In genomic region chr1:27027575-27028250, GRCh38 we compare ENCODE assay signal across 11 cellular contexts. TPM values are rescaled to one million over a fixed set of nuclear protein-coding genes. Genes with fewer than 3 reads are reported as not detected.
DNase-seq lines count a peak whose midpoint lies in the region; TF ChIP-seq lines count a peak whose summit lies in the region.
"Had no signal": no experiment of that assay in that cellular context is flagged by ENCODE, and none has a peak within 500 bp of the region (broad histone marks: within the 10 kb centered on the region; RNA-seq: fewer than 3 reads in every experiment).

No MANE protein-coding gene starts in this region.

- CTCF ChIA-PET in MCF 10A (lab: Yijun Ruan, JAX) = interaction anchor here (0.7 to 1.3 kb wide), 4 partner anchors 17 to 49 kb away, joined by 3 to 5 read pairs (median 4); no protein-coding TSS in a partner anchor

- H3K4me1 ChIP-seq in breast epithelium (peaks cover 6 to 10% of the 10 kb centered on the region in 2 donors), ascending aorta (peaks cover 11 to 25% of the 10 kb centered on the region in 2 donors), mesendoderm (ENCODE audit: control insufficient read depth, low read depth, low read length) (peaks cover 7% of the 10 kb centered on the region), vagina (peaks cover 31% of the 10 kb centered on the region)

- no peaks in the 10 kb centered on the region for H3K36me3 Mint-ChIP-seq in MCF 10A (ENCODE audit: insufficient read depth, unreplicated experiment)

- H3K4ac ChIP-seq in mesendoderm (ENCODE audit: low read depth, low read length) = peak overlapping the region; percentile 19

- no peaks in the 10 kb centered on the region for H3K27me3 ChIP-seq in breast epithelium
- H3K27me3 ChIP-seq in ascending aorta = no peaks in the 10 kb centered on the region
- no peaks in the 10 kb centered on the region for H3K27me3 ChIP-seq in mesendoderm (ENCODE audit: insufficient read depth, low read length, poor library complexity)
- no peaks in the 10 kb centered on the region for H3K27me3 ChIP-seq in vagina
- H3K27me3 ChIP-seq: heart left ventricle had no signal

- no peak overlapping the region for H2BK5ac ChIP-seq in mesendoderm (ENCODE audit: low read length)

- H3K4me3 ChIP-seq in breast epithelium (peak overlapping the region in 2 of 3 donors; percentile 2 to 50), ascending aorta (no peak overlapping the region), mesendoderm (ENCODE audit: low read length) (no peak overlapping the region), vagina (no peak overlapping the region)
- H3K4me3 ChIP-seq: heart left ventricle had no signal

- H3K23ac ChIP-seq in mesendoderm (ENCODE audit: low read length) = no peak overlapping the region

- WGBS in mesendoderm (ENCODE audit: extremely low coverage, insufficient coverage, low lambda C conversion rate) = no CpG with 5 or more reads among the region's 8 CpGs

- H3K36me3 ChIP-seq in breast epithelium = no peaks in the 10 kb centered on the region
- H3K36me3 ChIP-seq in ascending aorta = no peaks in the 10 kb centered on the region
- H3K36me3 ChIP-seq in mesendoderm (ENCODE audit: control insufficient read depth, insufficient read depth, low read length) = no peaks in the 10 kb centered on the region
- H3K36me3 ChIP-seq in vagina = no peaks in the 10 kb centered on the region
- H3K36me3 ChIP-seq: heart left ventricle had no signal

- peak overlapping the region; percentile 10 for H4K5ac ChIP-seq in mesendoderm (ENCODE audit: low read length)

- no peak overlapping the region for H3K18ac ChIP-seq in mesendoderm (ENCODE audit: low read length)

- H3K9ac ChIP-seq in mesendoderm (ENCODE audit: low read length) = no peak overlapping the region

- H3K27me3 Mint-ChIP-seq in MCF 10A (ENCODE audit: insufficient read depth, unreplicated experiment) = no peaks in the 10 kb centered on the region

- TF ChIP-seq CTCF in breast epithelium (IDR thresholded peaks at IDR 0.05) = no peak
- no peak for TF ChIP-seq CTCF in MCF 10A (IDR thresholded peaks at IDR 0.05; ENCODE audit: unreplicated experiment)
- no peak for TF ChIP-seq CTCF in ascending aorta (IDR thresholded peaks at IDR 0.05)
- TF ChIP-seq CTCF in vagina (IDR thresholded peaks at IDR 0.05) = no peak

- no peaks in the 10 kb centered on the region for H3K79me1 ChIP-seq in mesendoderm (ENCODE audit: low read length)

- TF ChIP-seq POLR2A in breast epithelium (IDR thresholded peaks at IDR 0.05) (no peak), vagina (IDR thresholded peaks at IDR 0.05) (no peak)

- H3K27ac ChIP-seq in breast epithelium = peak overlapping the region; percentile 90 to 91
- peak overlapping the region; percentile 71 to 92 for H3K27ac ChIP-seq in ascending aorta
- H3K27ac ChIP-seq in mesendoderm (ENCODE audit: low read depth, low read length) = no peak overlapping the region
- H3K27ac ChIP-seq in vagina = peak overlapping the region; percentile 82

- H2BK15ac ChIP-seq in mesendoderm (replicated peaks; ENCODE audit: low read depth) = no peak overlapping the region

- intact Hi-C loops in breast epithelium (cut with DNase I; ENCODE audit: low total_unique reads) (no loop called here), MCF 10A (cut with micrococcal nuclease) (no loop called here), ascending aorta (cut with DNase I) (loop anchor here (1.0 kb wide), 2 partner anchors 14 to 28 kb away; no protein-coding TSS in a partner anchor), vagina (cut with DNase I) (no loop called here)

- DNase-seq in breast epithelium (ENCODE audit: low spot score in 2 of 2) (peak in 1 of 2 donors; percentile 34), MCF 10A (ENCODE audit: unreplicated experiment) (no peak), ascending aorta (ENCODE audit: low spot score in 2 of 2) (no peak), mesendoderm (no peak), vagina (ENCODE audit: extremely low spot score in 2 of 2) (no peak), iPS-NIHi11 (ENCODE audit: low spot score) (no peak), GOT3 (lab: John Stamatoyannopoulos, UW) (no peak)
- no peak for DNase-seq in central memory CD4-positive, alpha-beta T cell
- DNase-seq: ACHN, T-helper 2 cell had no signal

- H4K8ac ChIP-seq in mesendoderm (ENCODE audit: low read depth, low read length) = no peak overlapping the region

- H3K4me3 Mint-ChIP-seq in MCF 10A (ENCODE audit: unreplicated experiment) = no peak overlapping the region

- no peak overlapping the region for H3K27ac Mint-ChIP-seq in MCF 10A (ENCODE audit: low read depth, unreplicated experiment)

- no peaks in the 10 kb centered on the region for H3K9me3 Mint-ChIP-seq in MCF 10A (ENCODE audit: unreplicated experiment)

- H3K4me1 Mint-ChIP-seq in MCF 10A (ENCODE audit: insufficient read depth, unreplicated experiment) = peaks cover 15% of the 10 kb centered on the region

- H3K79me2 ChIP-seq in mesendoderm (ENCODE audit: control insufficient read depth, insufficient read depth, low read length) = no peaks in the 10 kb centered on the region

- no peaks in the 10 kb centered on the region for H3K9me3 ChIP-seq in breast epithelium
- no peaks in the 10 kb centered on the region for H3K9me3 ChIP-seq in ascending aorta
- H3K9me3 ChIP-seq in vagina = no peaks in the 10 kb centered on the region
- H3K9me3 ChIP-seq: heart left ventricle had no signal

- no peak overlapping the region for H2BK120ac ChIP-seq in mesendoderm (ENCODE audit: low read depth, low read length)

- no peak overlapping the region for H3K4me2 ChIP-seq in mesendoderm (ENCODE audit: low read length)

- H2AK5ac ChIP-seq in mesendoderm (ENCODE audit: low read length) = no peak overlapping the region

- POLR2A ChIA-PET in MCF 10A (lab: Yijun Ruan, JAX) = interaction anchor here (0.6 to 11.5 kb wide), 7 partner anchors 10 to 107 kb away, joined by 3 to 160 read pairs (median 4); partner anchors contain the start of genes TENT5B and TRNP1

- BruUV-seq in MCF 10A (replicated peaks; lab: Mats Ljungman, UMichigan) = no TSS peak

- peak overlapping the region; percentile 71 for H3K56ac ChIP-seq in mesendoderm (ENCODE audit: low read length)

RNA-seq across cellular contexts. Expression of gene TENT5B, which starts 15.1 kb away (rescaled TPM):
- total RNA-seq in breast epithelium (10 to 100 TPM; 15.2 to 46.2 (median 23.9) TPM), MCF 10A (2022) (27.8 and 33.7 TPM in 2 replicates), ascending aorta (45.4 TPM), vagina (64.3 TPM)
- polyA plus RNA-seq in mesendoderm (2013, experiment 1 of 2) = 26.2 TPM
- polyA plus RNA-seq in mesendoderm (2013, experiment 2 of 2) = 28.4 TPM

RNA-seq across cellular contexts. Expression of gene TRNP1, which starts 34.2 kb away (rescaled TPM):
- total RNA-seq in breast epithelium (10 to 100 TPM in 2 of 3 donors, 1 to 10 TPM in 1; 1.6 to 27.8 (median 16.7) TPM), MCF 10A (2022) (56.3 and 59.2 TPM in 2 replicates), ascending aorta (37.6 TPM), vagina (13.0 TPM)
- polyA plus RNA-seq in mesendoderm (2013, experiment 1 of 2) = 20.9 TPM
- 21.5 TPM for polyA plus RNA-seq in mesendoderm (2013, experiment 2 of 2)

Comparison
In these comparisons a context has a peak if more than half of its experiments do, and no peak if none do; other contexts are left out.
1. H3K4me3 ChIP-seq: peak in breast epithelium (2 of 3); none in ascending aorta (0 of 2), mesendoderm (single experiment) and vagina (0 of 2).